10 cellular contexts compared by ENCODE assay signal in the genomic region with DNA sequence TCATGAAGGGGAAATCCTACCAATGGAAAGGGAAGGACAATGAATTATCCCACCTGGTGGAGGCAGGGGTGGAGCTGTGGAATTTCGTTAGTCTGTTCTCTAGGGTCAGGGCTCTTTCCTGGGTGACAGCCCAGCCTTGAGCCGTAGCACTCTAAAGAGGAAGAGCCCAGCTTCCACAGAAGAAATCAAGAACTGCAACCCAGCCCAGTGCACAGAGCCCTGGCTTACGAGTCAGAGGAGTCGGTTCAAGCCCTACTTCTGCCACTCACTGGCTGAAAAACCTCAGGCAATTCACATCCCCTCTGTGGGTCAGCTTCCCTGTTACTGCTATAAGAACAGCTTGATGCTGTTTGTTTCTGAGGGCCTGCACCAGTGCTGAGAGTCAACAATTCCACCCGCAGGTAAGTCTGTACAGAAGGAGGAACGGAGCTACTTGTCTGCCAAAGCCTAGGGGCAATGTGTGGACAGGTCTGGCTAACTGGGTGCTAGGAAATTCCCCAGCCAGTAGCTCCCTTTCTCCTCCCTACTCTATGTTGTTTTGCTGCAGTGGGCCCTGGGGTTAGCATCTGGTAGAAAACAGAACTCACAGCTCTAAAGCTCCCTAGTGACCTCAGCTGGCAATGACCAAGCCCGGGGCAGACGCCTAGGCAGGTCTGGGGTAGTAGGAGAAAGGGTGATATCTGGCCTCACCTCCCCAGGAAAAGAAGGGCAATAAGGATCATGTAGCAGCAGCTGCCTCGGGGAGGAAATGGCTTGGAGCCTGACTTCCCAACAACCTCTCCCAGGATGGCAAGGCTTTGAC. TPM values are rescaled to one million over a fixed set of nuclear protein-coding genes. Genes with fewer than 3 reads are reported as not detected.
DNase-seq lines count a peak whose midpoint lies in the region; ATAC-seq, FAIRE-seq and TF ChIP-seq lines count a peak whose summit lies in the region.
"Had no signal": no experiment of that assay in that cellular context is flagged by ENCODE, and none has a peak within 500 bp of the region (broad histone marks: within the 10 kb centered on the region; RNA-seq: fewer than 3 reads in every experiment).

No MANE protein-coding gene starts in this region.

- DNase-seq in Caco-2, result no peak
- peak; percentile 58 for DNase-seq in OCI-M1 (lab: John Stamatoyannopoulos, UW)
- peak; percentile 62 for DNase-seq in endothelial cell of umbilical vein (ENCODE audit: low read depth, low spot score)
- DNase-seq in neuronal stem cell (ENCODE audit: low spot score), result no peak
- no peak for DNase-seq in NCI-H1105 (lab: John Stamatoyannopoulos, UW)
- no peak for DNase-seq in stimulated activated CD8-positive, alpha-beta memory T cell treated with anti-CD3 and anti-CD28 coated beads, Interleukin-4, amount 100 ng/mL, for 48 hours
- DNase-seq: stimulated activated CD4-positive, alpha-beta T cell treated with anti-CD3 and anti-CD28 coated beads, Interleukin-4, amount 100 ng/mL, for 4 hours had no signal

- H3K4me3 ChIP-seq in Caco-2 (ENCODE audit: low read depth, low read length) (no peak overlapping the region), endothelial cell of umbilical vein (replicated peaks in 1 of 3; ENCODE audit: insufficient read depth in 1 of 3, low read depth in 1 of 3, low read length in 3 of 3) (no peak overlapping the region), neuronal stem cell (ENCODE audit: low read length in 2 of 2) (no peak overlapping the region)
- H3K4me3 ChIP-seq: GM12878 had no signal

- no peaks in the 10 kb centered on the region for H3K79me1 ChIP-seq in neuronal stem cell (ENCODE audit: low read depth, low read length)

- no peak overlapping the region for H3K4ac ChIP-seq in neuronal stem cell (ENCODE audit: low read length)

- CTCF ChIA-PET in Caco-2 (lab: Charles Lee), result interaction anchor here (0.8 to 1.1 kb wide), 4 partner anchors 18 to 99 kb away, joined by 3 to 5 read pairs (median 4); partner anchors contain the start of genes HOGA1 and MARVELD1
- CTCF ChIA-PET in endothelial cell of umbilical vein (lab: Charles Lee), result interaction anchor here (0.8 to 2.8 kb wide), 12 partner anchors 8 to 111 kb away, joined by 3 to 24 read pairs (median 6); partner anchors contain the start of gene ANKRD2

- POLR2A ChIA-PET in Caco-2 (lab: Charles Lee) (interaction anchor here (0.7 kb wide), 1 partner anchor 53 kb away, joined by 3 read pairs; the partner anchor contains the start of gene ZFYVE27), endothelial cell of umbilical vein (lab: Charles Lee) (no interaction called here)

- H3K4me2 ChIP-seq in endothelial cell of umbilical vein (ENCODE audit: insufficient read depth, low read length) (no peak overlapping the region), neuronal stem cell (ENCODE audit: insufficient read depth, low read length, poor library complexity, severe bottlenecking) (no peak overlapping the region)

- H3K4me3 Mint-ChIP-seq in Caco-2 (ENCODE audit: unreplicated experiment), result peak overlapping the region; percentile 24

- TF ChIP-seq CTCF in Caco-2 (IDR thresholded peaks at IDR 0.05; ENCODE audit: insufficient read depth in 1 of 2, low read depth in 1 of 2, low read length in 1 of 2, severe bottlenecking in 1 of 2, unreplicated experiment in 1 of 2) (no peak), endothelial cell of umbilical vein (IDR thresholded peaks at IDR 0.05; ENCODE audit: extremely low read depth in 1 of 2, insufficient read depth in 1 of 2, low read depth in 1 of 2, low read length in 2 of 2) (no peak)

- H3K9me1 ChIP-seq in endothelial cell of umbilical vein (replicated peaks; ENCODE audit: control insufficient read depth, extremely low read depth, insufficient read depth, low read length), result no peaks in the 10 kb centered on the region

- H3K36me3 ChIP-seq in Caco-2 (ENCODE audit: control insufficient read depth, insufficient read depth, low read length), result no peaks in the 10 kb centered on the region
- no peaks in the 10 kb centered on the region for H3K36me3 ChIP-seq in endothelial cell of umbilical vein (ENCODE audit: control insufficient read depth in 2 of 2, extremely low read depth in 1 of 2, insufficient read depth in 2 of 2, low read length in 2 of 2)
- H3K36me3 ChIP-seq in neuronal stem cell (replicated peaks in 1 of 2; ENCODE audit: control insufficient read depth in 2 of 2, insufficient read depth in 2 of 2, low read length in 2 of 2), result no peaks in the 10 kb centered on the region

- no peak overlapping the region for H2BK5ac ChIP-seq in neuronal stem cell (ENCODE audit: low read length)

- H3K79me2 ChIP-seq in endothelial cell of umbilical vein (ENCODE audit: control insufficient read depth, insufficient read depth, low read length), result no peaks in the 10 kb centered on the region

- H3K23ac ChIP-seq in neuronal stem cell (ENCODE audit: low read depth, low read length, poor library complexity), result no peak overlapping the region

- no peak overlapping the region for H2BK12ac ChIP-seq in neuronal stem cell (ENCODE audit: low read length)

- H4K8ac ChIP-seq in neuronal stem cell (ENCODE audit: low read depth, low read length), result no peak overlapping the region

- no peak for TF ChIP-seq POLR2A in endothelial cell of umbilical vein (IDR thresholded peaks at IDR 0.05; ENCODE audit: low read depth, low read length)

- H2BK15ac ChIP-seq in neuronal stem cell (ENCODE audit: low read length), result no peak overlapping the region

- no peaks in the 10 kb centered on the region for H4K20me1 ChIP-seq in endothelial cell of umbilical vein (replicated peaks; ENCODE audit: control insufficient read depth, extremely low read depth, insufficient read depth, low read length)

- no TSS peak for BruUV-seq in Caco-2 (replicated peaks; lab: Mats Ljungman, UMichigan)
- BruUV-seq in endothelial cell of umbilical vein (replicated peaks; lab: Mats Ljungman, UMichigan), result no TSS peak

- H2AFZ ChIP-seq in endothelial cell of umbilical vein (ENCODE audit: low read depth, low read length), result peak overlapping the region; percentile 5
- peak overlapping the region; percentile 12 for H2AFZ ChIP-seq in neuronal stem cell (ENCODE audit: low read length)

- peaks cover 18% of the 10 kb centered on the region for H3K36me3 Mint-ChIP-seq in Caco-2 (ENCODE audit: insufficient read depth, unreplicated experiment)

- no peaks in the 10 kb centered on the region for H3K9me3 Mint-ChIP-seq in Caco-2 (ENCODE audit: unreplicated experiment)

- H3K9me3 ChIP-seq in Caco-2 (no peaks in the 10 kb centered on the region), endothelial cell of umbilical vein (replicated peaks; ENCODE audit: control insufficient read depth, insufficient read depth, low read length) (no peaks in the 10 kb centered on the region), neuronal stem cell (replicated peaks in 1 of 2; ENCODE audit: control insufficient read depth in 2 of 2, insufficient read depth in 1 of 2, low read depth in 1 of 2, low read length in 2 of 2) (no peaks in the 10 kb centered on the region)

- no peaks in the 10 kb centered on the region for H3K27me3 ChIP-seq in Caco-2 (replicated peaks; ENCODE audit: control insufficient read depth, insufficient read depth, low read length)
- no peaks in the 10 kb centered on the region for H3K27me3 ChIP-seq in endothelial cell of umbilical vein (ENCODE audit: control insufficient read depth in 2 of 2, insufficient read depth in 2 of 2, low read length in 2 of 2)
- H3K27me3 ChIP-seq in neuronal stem cell (ENCODE audit: control insufficient read depth in 3 of 3, insufficient read depth in 3 of 3, low read depth in 1 of 3, low read length in 3 of 3), result no peaks in the 10 kb centered on the region

- no peak overlapping the region for H3K27ac ChIP-seq in endothelial cell of umbilical vein (ENCODE audit: insufficient read depth, low read depth, low read length)
- no peak overlapping the region for H3K27ac ChIP-seq in neuronal stem cell (replicated peaks; ENCODE audit: low read length)

- H3K27me3 Mint-ChIP-seq in Caco-2 (ENCODE audit: insufficient read depth, unreplicated experiment), result no peaks in the 10 kb centered on the region

- H3K18ac ChIP-seq in neuronal stem cell (ENCODE audit: low read length), result no peak overlapping the region

- no peak overlapping the region for H3K14ac ChIP-seq in neuronal stem cell (ENCODE audit: low read length)

- peak; percentile 49 for FAIRE-seq in endothelial cell of umbilical vein (lab: Jason Lieb, UNC)
- FAIRE-seq: GM12878 had no signal

- dilution Hi-C loops in endothelial cell of umbilical vein (cut with MboI; ENCODE audit: extremely low pct_ligation_motif_present, low sequenced_read_pairs), result no loop called here

- peaks cover 48% of the 10 kb centered on the region for H3K4me1 ChIP-seq in Caco-2
- H3K4me1 ChIP-seq in endothelial cell of umbilical vein (ENCODE audit: control insufficient read depth, extremely low read depth, insufficient read depth, low read length), result peaks cover 16% of the 10 kb centered on the region
- H3K4me1 ChIP-seq in neuronal stem cell (ENCODE audit: control insufficient read depth in 2 of 2, insufficient read depth in 1 of 2, low read depth in 1 of 2, low read length in 2 of 2), result peaks cover 8 to 10% of the 10 kb centered on the region in 2 donors

- no peak overlapping the region for H3K9ac ChIP-seq in endothelial cell of umbilical vein (replicated peaks; ENCODE audit: extremely low read depth, insufficient read depth, low read length)
- H3K9ac ChIP-seq in neuronal stem cell (ENCODE audit: low read depth, low read length, poor library complexity), result no peak overlapping the region

- H2BK120ac ChIP-seq in neuronal stem cell (ENCODE audit: low read depth, low read length), result no peak overlapping the region

- intact Hi-C loops in Caco-2 (cut with micrococcal nuclease; ENCODE audit: unreplicated experiment), result loop anchor here (5.0 kb wide), 1 partner anchor 34 kb away; no protein-coding TSS in a partner anchor
- intact Hi-C loops in endothelial cell of umbilical vein (cut with micrococcal nuclease), result loop anchor here (1.0 kb wide), 1 partner anchor 111 kb away; the partner anchor contains the start of gene ANKRD2

- ATAC-seq in HG03025 (IDR thresholded peaks at IDR 0.05; ENCODE audit: low FRiP score, unreplicated experiment) (no peak), GM18517 (IDR thresholded peaks at IDR 0.05; ENCODE audit: unreplicated experiment) (no peak)
- ATAC-seq: GM12878 had no signal

- no peak overlapping the region for H2AK5ac ChIP-seq in neuronal stem cell (ENCODE audit: low read depth, low read length)

- H3K27ac Mint-ChIP-seq in Caco-2 (ENCODE audit: unreplicated experiment), result peak overlapping the region; percentile 55

- no CpG with 5 or more reads among the region's 9 CpGs for WGBS in neuronal stem cell (ENCODE audit: extremely low coverage in 2 of 2, insufficient read length in 2 of 2, insufficient replicate concordance in 1 of 2), 2 donors

- peaks cover 22% of the 10 kb centered on the region for H3K4me1 Mint-ChIP-seq in Caco-2 (ENCODE audit: low read depth, unreplicated experiment)

- H4K91ac ChIP-seq in neuronal stem cell (ENCODE audit: low read depth, low read length, poor library complexity), result no peak overlapping the region

RNA-seq across cellular contexts. Expression of gene AVPI1, which starts 3.3 kb away (rescaled TPM):
- total RNA-seq in Caco-2 (2022) (16.1 and 17.1 TPM in 2 replicates), endothelial cell of umbilical vein (2.4 and 3.0 TPM in 2 replicates)
- 3.7 and 5.9 TPM in 2 replicates for polyA plus RNA-seq in endothelial cell of umbilical vein
- 2.8 and 3.7 TPM in 2 replicates for polyA plus RNA-seq in endothelial cell of umbilical vein (2011; cell fraction: cytosol; rRNA removed)
- 1.4 and 1.7 TPM in 2 replicates for polyA plus RNA-seq in endothelial cell of umbilical vein (2011; cell fraction: nucleus; rRNA removed)
- polyA plus RNA-seq in endothelial cell of umbilical vein (2012), result 3.7 and 4.9 TPM in 2 replicates
- polyA minus RNA-seq in endothelial cell of umbilical vein, result 1.7 and 3.5 TPM in 2 replicates
- polyA minus RNA-seq in endothelial cell of umbilical vein (2011; cell fraction: cytosol; rRNA and poly(A)+ RNA removed), result 131 TPM
- 1.9 and 2.7 TPM in 2 replicates for polyA minus RNA-seq in endothelial cell of umbilical vein (2011; cell fraction: nucleus; rRNA and poly(A)+ RNA removed)
- 3.1 TPM for polyA plus RNA-seq in neuronal stem cell (2013, experiment 1 of 2)
- 3.0 TPM for polyA plus RNA-seq in neuronal stem cell (2013, experiment 2 of 2)

RNA-seq across cellular contexts. Expression of gene MARVELD1, which starts 29.8 kb away (rescaled TPM):
- total RNA-seq in Caco-2 (2022) (19.6 and 22.6 TPM in 2 replicates), endothelial cell of umbilical vein (69.5 and 78.3 TPM in 2 replicates)
- 67.3 and 72.5 TPM in 2 replicates for polyA plus RNA-seq in endothelial cell of umbilical vein
- polyA plus RNA-seq in endothelial cell of umbilical vein (2011; cell fraction: cytosol; rRNA removed), result 74.6 and 74.8 TPM in 2 replicates
- 29.7 and 30.0 TPM in 2 replicates for polyA plus RNA-seq in endothelial cell of umbilical vein (2011; cell fraction: nucleus; rRNA removed)
- polyA plus RNA-seq in endothelial cell of umbilical vein (2012), result 82.4 and 98.3 TPM in 2 replicates
- 36.6 and 38.0 TPM in 2 replicates for polyA minus RNA-seq in endothelial cell of umbilical vein
- 23.0 TPM for polyA minus RNA-seq in endothelial cell of umbilical vein (2011; cell fraction: cytosol; rRNA and poly(A)+ RNA removed)
- polyA minus RNA-seq in endothelial cell of umbilical vein (2011; cell fraction: nucleus; rRNA and poly(A)+ RNA removed), result 16.4 and 17.7 TPM in 2 replicates
- polyA plus RNA-seq in neuronal stem cell (2013, experiment 1 of 2), result 34.2 TPM
- 32.5 TPM for polyA plus RNA-seq in neuronal stem cell (2013, experiment 2 of 2)

RNA-seq across cellular contexts. Expression of gene PI4K2A, which starts 43.3 kb away (rescaled TPM):
- total RNA-seq in Caco-2 (2022), result 26.1 and 27.3 TPM in 2 replicates
- 19.7 and 20.4 TPM in 2 replicates for total RNA-seq in endothelial cell of umbilical vein
- 23.8 and 24.6 TPM in 2 replicates for polyA plus RNA-seq in endothelial cell of umbilical vein
- 21.2 and 21.6 TPM in 2 replicates for polyA plus RNA-seq in endothelial cell of umbilical vein (2011; cell fraction: cytosol; rRNA removed)
- polyA plus RNA-seq in endothelial cell of umbilical vein (2011; cell fraction: nucleus; rRNA removed), result 19.4 and 20.6 TPM in 2 replicates
- polyA plus RNA-seq in endothelial cell of umbilical vein (2012), result 19.1 and 20.4 TPM in 2 replicates
- polyA minus RNA-seq in endothelial cell of umbilical vein, result 21.0 and 24.8 TPM in 2 replicates
- 9.7 TPM for polyA minus RNA-seq in endothelial cell of umbilical vein (2011; cell fraction: cytosol; rRNA and poly(A)+ RNA removed)
- 7.5 and 9.6 TPM in 2 replicates for polyA minus RNA-seq in endothelial cell of umbilical vein (2011; cell fraction: nucleus; rRNA and poly(A)+ RNA removed)
- polyA plus RNA-seq in neuronal stem cell (2013, experiment 1 of 2), result 16.0 TPM
- 15.8 TPM for polyA plus RNA-seq in neuronal stem cell (2013, experiment 2 of 2)

RNA-seq across cellular contexts. Expression of gene MORN4, which starts 50.5 kb away (rescaled TPM):
- total RNA-seq in Caco-2 (2022) (9.7 and 12.6 TPM in 2 replicates), endothelial cell of umbilical vein (8.4 and 12.2 TPM in 2 replicates)
- 11.8 and 13.9 TPM in 2 replicates for polyA plus RNA-seq in endothelial cell of umbilical vein
- 15.7 and 17.0 TPM in 2 replicates for polyA plus RNA-seq in endothelial cell of umbilical vein (2011; cell fraction: cytosol; rRNA removed)
- polyA plus RNA-seq in endothelial cell of umbilical vein (2011; cell fraction: nucleus; rRNA removed), result 5.0 and 7.3 TPM in 2 replicates
- 9.9 and 12.3 TPM in 2 replicates for polyA plus RNA-seq in endothelial cell of umbilical vein (2012)
- polyA minus RNA-seq in endothelial cell of umbilical vein, result 5.2 and 9.8 TPM in 2 replicates
- polyA minus RNA-seq in endothelial cell of umbilical vein (2011; cell fraction: cytosol; rRNA and poly(A)+ RNA removed), result 0.72 TPM
- 0.72 and 1.1 TPM in 2 replicates for polyA minus RNA-seq in endothelial cell of umbilical vein (2011; cell fraction: nucleus; rRNA and poly(A)+ RNA removed)
- polyA plus RNA-seq in neuronal stem cell (2013, experiment 1 of 2), result 45.3 TPM
- polyA plus RNA-seq in neuronal stem cell (2013, experiment 2 of 2), result 47.1 TPM

RNA-seq across cellular contexts. Expression of gene ZFYVE27, which starts 53.2 kb away (rescaled TPM):
- total RNA-seq in Caco-2 (2022), result 41.3 and 41.6 TPM in 2 replicates
- 23.7 and 24.2 TPM in 2 replicates for total RNA-seq in endothelial cell of umbilical vein
- 16.3 and 17.4 TPM in 2 replicates for polyA plus RNA-seq in endothelial cell of umbilical vein
- 12.2 and 15.0 TPM in 2 replicates for polyA plus RNA-seq in endothelial cell of umbilical vein (2011; cell fraction: cytosol; rRNA removed)
- polyA plus RNA-seq in endothelial cell of umbilical vein (2011; cell fraction: nucleus; rRNA removed), result 82.0 and 82.2 TPM in 2 replicates
- polyA plus RNA-seq in endothelial cell of umbilical vein (2012), result 14.8 and 15.0 TPM in 2 replicates
- polyA minus RNA-seq in endothelial cell of umbilical vein, result 23.1 and 24.9 TPM in 2 replicates
- 10.0 TPM for polyA minus RNA-seq in endothelial cell of umbilical vein (2011; cell fraction: cytosol; rRNA and poly(A)+ RNA removed)
- polyA minus RNA-seq in endothelial cell of umbilical vein (2011; cell fraction: nucleus; rRNA and poly(A)+ RNA removed), result 25.1 and 37.1 TPM in 2 replicates
- 10.4 TPM for polyA plus RNA-seq in neuronal stem cell (2013, experiment 1 of 2)
- 10.0 TPM for polyA plus RNA-seq in neuronal stem cell (2013, experiment 2 of 2)

Comparison
In these comparisons a context has a peak if more than half of its experiments do, and no peak if none do; other contexts are left out.
1. DNase-seq: peak in OCI-M1 (single experiment) and endothelial cell of umbilical vein (single experiment); none in Caco-2 (0 of 2), neuronal stem cell (single experiment), NCI-H1105 (single experiment) and stimulated activated CD8-positive, alpha-beta memory T cell treated with anti-CD3 and anti-CD28 coated beads, Interleukin-4, amount 100 ng/mL, for 48 hours (single experiment).